ENCODE assay signal across 8 cellular contexts in genomic region chr19:42450314-42450934, GRCh38.
A peak's percentile ranks its signal among the peaks of the same experiment; 100 is the strongest.
DNase-seq lines count a peak whose midpoint lies in the region; ATAC-seq lines count a peak whose summit lies in the region.

No MANE protein-coding gene starts in this region.

- no peaks in the 10 kb centered on the region for H3K27me3 ChIP-seq in mucosa of rectum (ENCODE audit: control insufficient read depth in 2 of 2, insufficient read depth in 2 of 2, low read length in 2 of 2)

- no peak overlapping the region for H3K4me3 ChIP-seq in mucosa of rectum (ENCODE audit: low read length in 2 of 2)

- peaks cover 12 to 29% of the 10 kb centered on the region in 2 donors for H3K4me1 ChIP-seq in mucosa of rectum (ENCODE audit: control insufficient read depth in 2 of 2, insufficient read depth in 2 of 2, low read length in 2 of 2)

- H3K27ac ChIP-seq in mucosa of rectum (ENCODE audit: low read depth in 2 of 2, low read length in 2 of 2), result peak overlapping the region; percentile 59 to 67

- peak overlapping the region in 1 of 2 donors; percentile 37 for H3K9ac ChIP-seq in mucosa of rectum (ENCODE audit: low read depth in 1 of 2, low read length in 2 of 2)

- ATAC-seq in GM19025 (IDR thresholded peaks at IDR 0.05; ENCODE audit: low read depth, unreplicated experiment), result peak; percentile 64

- peak; percentile 67 to 68 for DNase-seq in AML-193 (lab: John Stamatoyannopoulos, UW)
- peak; percentile 71 for DNase-seq in HS-27A (ENCODE audit: low read depth)
- DNase-seq in NOMO-1 treated with DMSO at 0.1 percent for 48 hours (lab: John Stamatoyannopoulos, UW; ENCODE audit: unreplicated experiment), result peak; percentile 91
- peak; percentile 69 for DNase-seq in activated CD8-positive, alpha-beta memory T cell treated with anti-CD3 and anti-CD28 coated beads, Interleukin-2, amount 50 U/mL, for 1 hour (ENCODE audit: extremely low read depth)
- peak; percentile 70 for DNase-seq in epidermal melanocyte (ENCODE audit: insufficient read length, low spot score)
- DNase-seq in stimulated activated CD8-positive, alpha-beta memory T cell treated with anti-CD3 and anti-CD28 coated beads, Interleukin-7, amount 100 ng/mL, for 1 hour (ENCODE audit: low read depth in 2 of 2), result peak; percentile 51 to 53

- H3K36me3 ChIP-seq in mucosa of rectum (ENCODE audit: control insufficient read depth in 2 of 2, insufficient read depth in 2 of 2, low read length in 2 of 2), result no peaks in the 10 kb centered on the region

- H3K9me3 ChIP-seq in mucosa of rectum (ENCODE audit: control insufficient read depth in 2 of 2, low read length in 2 of 2), result no peaks in the 10 kb centered on the region
